Comparison of ENCODE assay signal across 18 cellular contexts in the genomic region with DNA sequence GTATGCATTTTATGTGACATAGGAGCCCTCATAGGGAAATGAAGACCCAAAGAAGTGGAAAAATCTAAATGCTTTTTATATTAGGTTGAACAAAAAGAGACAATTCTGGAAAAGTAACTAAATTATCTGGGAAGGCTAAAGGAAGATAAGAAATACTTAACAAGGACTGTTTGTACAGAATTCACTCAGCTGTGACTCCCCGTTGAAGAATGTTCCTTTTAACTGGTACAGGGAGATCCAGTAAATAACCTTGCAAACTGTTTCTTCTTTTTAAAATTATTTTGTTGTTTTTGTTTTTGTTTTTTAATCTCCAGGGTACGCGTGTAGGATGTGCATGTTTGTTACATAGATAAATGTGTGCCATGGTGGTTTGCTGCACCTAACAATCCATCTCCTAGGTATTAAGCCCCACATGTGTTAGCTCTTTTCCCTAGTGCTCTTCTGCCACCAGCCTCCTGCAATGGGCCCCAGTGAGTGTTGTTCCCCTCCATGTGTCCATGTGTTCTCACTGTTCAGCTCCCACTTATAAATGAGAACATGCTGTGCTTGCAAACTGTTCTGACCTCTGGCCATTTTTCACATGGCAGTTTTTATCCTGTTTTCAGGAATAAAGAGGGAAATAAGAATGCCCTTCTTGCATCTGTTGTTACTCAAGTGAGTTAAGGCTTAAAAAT.
DNase-seq lines count a peak whose midpoint lies in the region; ATAC-seq and TF ChIP-seq lines count a peak whose summit lies in the region.
"Had no signal": no experiment of that assay in that cellular context is flagged by ENCODE, and none has a peak within 500 bp of the region (broad histone marks: within the 10 kb centered on the region; RNA-seq: fewer than 3 reads in every experiment).

No MANE protein-coding gene starts in this region.

- H3K27ac ChIP-seq in brain microvascular endothelial cell = peak overlapping the region; percentile 13
- H3K27ac ChIP-seq: C4-2B had no signal

- no peak overlapping the region for H3K4me3 ChIP-seq in brain microvascular endothelial cell (ENCODE audit: low read depth, low read length)
- no peak overlapping the region for H3K4me3 ChIP-seq in foreskin fibroblast (ENCODE audit: low read depth in 1 of 2, low read length in 2 of 2)

- TF ChIP-seq CTCF in brain microvascular endothelial cell (IDR thresholded peaks at IDR 0.05; ENCODE audit: low read depth, low read length, missing control alignments) (no peak), foreskin fibroblast (IDR thresholded peaks at IDR 0.05; ENCODE audit: low read depth, low read length) (no peak)

- H3K36me3 ChIP-seq in brain microvascular endothelial cell (replicated peaks) = no peaks in the 10 kb centered on the region

- TF ChIP-seq POLR2A in GM18505 (IDR thresholded peaks at IDR 0.05; ENCODE audit: borderline replicate concordance, extremely low read depth, insufficient read depth, insufficient read length) = no peak

- DNase-seq in brain microvascular endothelial cell (no peak), foreskin fibroblast (peak; percentile 6 to 55), renal cortical epithelial cell (ENCODE audit: low read depth) (peak; percentile 53), iPS-NIHi11 (ENCODE audit: low spot score) (no peak), NCI-H446 (lab: John Stamatoyannopoulos, UW) (no peak)
- DNase-seq: ACHN, DMS79 treated with DMSO at 0.1 percent for 48 hours, H9, KG1, MV-4-11, NCI-H187, NCI-H2107, NCI-H510A treated with DMSO at 0.1 percent for 48 hours, NCI-H82, SHP77 treated with DMSO at 0.1 percent for 48 hours had no signal

- ATAC-seq in HG02981 (IDR thresholded peaks at IDR 0.05; ENCODE audit: unreplicated experiment) (no peak), GM18505 (IDR thresholded peaks at IDR 0.05; ENCODE audit: unreplicated experiment) (no peak)

- in situ Hi-C loops in brain microvascular endothelial cell (cut with HindIII; ENCODE audit: low pct_ligation_motif_present, low sequenced_read_pairs) = no loop called here

- no peaks in the 10 kb centered on the region for H3K27me3 ChIP-seq in brain microvascular endothelial cell (replicated peaks)

Comparison
In these comparisons a context has a peak if more than half of its experiments do, and no peak if none do; other contexts are left out.
1. DNase-seq: peak in foreskin fibroblast (2 of 2) and renal cortical epithelial cell (single experiment); none in brain microvascular endothelial cell (single experiment), iPS-NIHi11 (single experiment) and NCI-H446 (0 of 2).